In genomic region chr11:110409174-110409573, GRCh38 we compare ENCODE assay signal across 21 cellular contexts. TPM values are rescaled to one million over a fixed set of nuclear protein-coding genes. Genes with fewer than 3 reads are reported as not detected.
DNase-seq lines count a peak whose midpoint lies in the region; ATAC-seq and TF ChIP-seq lines count a peak whose summit lies in the region.
"Had no signal": no experiment of that assay in that cellular context is flagged by ENCODE, and none has a peak within 500 bp of the region (broad histone marks: within the 10 kb centered on the region; RNA-seq: fewer than 3 reads in every experiment).

No MANE protein-coding gene starts in this region.

- peaks cover 8% of the 10 kb centered on the region for H3K9me3 ChIP-seq in left ventricle myocardium inferior (replicated peaks)
- H3K9me3 ChIP-seq in adipocyte (ENCODE audit: control insufficient read depth, low read length): peaks cover 6% of the 10 kb centered on the region
- H3K9me3 ChIP-seq in stomach: peaks cover 0 to 6% (median 0%) of the 10 kb centered on the region in 4 donors
- H3K9me3 ChIP-seq: Peyer's patch had no signal

- H3K9me3 Mint-ChIP-seq in osteocyte (ENCODE audit: unreplicated experiment): no peaks in the 10 kb centered on the region
- H3K9me3 Mint-ChIP-seq: activated naive CD4-positive, alpha-beta T cell treated with anti-CD3 and anti-CD28 coated beads for 36 hours; CD8-positive, alpha-beta T cell had no signal

- no peak overlapping the region for H3K4me3 Mint-ChIP-seq in osteocyte (ENCODE audit: unreplicated experiment)
- H3K4me3 Mint-ChIP-seq: activated naive CD4-positive, alpha-beta T cell treated with anti-CD3 and anti-CD28 coated beads for 36 hours; brain; CD8-positive, alpha-beta T cell; neural progenitor cell; stimulated activated naive CD8-positive, alpha-beta T cell treated with anti-CD3 and anti-CD28 coated beads, Interleukin-15, amount 100 ng/mL, for 72 hours had no signal

- H3K4me1 ChIP-seq in left ventricle myocardium inferior: no peaks in the 10 kb centered on the region
- H3K4me1 ChIP-seq in adipocyte (ENCODE audit: control insufficient read depth, insufficient read depth, low read length): peaks cover 12% of the 10 kb centered on the region
- H3K4me1 ChIP-seq in stomach: no peaks in the 10 kb centered on the region
- H3K4me1 ChIP-seq: neural progenitor cell, Peyer's patch had no signal

- H3K9ac ChIP-seq in adipocyte (ENCODE audit: low read length): peak overlapping the region; percentile 34
- H3K9ac ChIP-seq: neural progenitor cell had no signal

- peaks cover 7% of the 10 kb centered on the region for H3K27me3 Mint-ChIP-seq in osteocyte (ENCODE audit: unreplicated experiment)
- H3K27me3 Mint-ChIP-seq: stimulated activated naive CD8-positive, alpha-beta T cell treated with anti-CD3 and anti-CD28 coated beads, Interleukin-15, amount 100 ng/mL, for 72 hours had no signal

- intact Hi-C loops in Right ventricle myocardium superior (cut with DNase I): no loop called here
- intact Hi-C loops in left ventricle myocardium inferior (cut with micrococcal nuclease): no loop called here
- intact Hi-C loops in stomach (cut with DNase I; ENCODE audit: low total_unique reads): no loop called here

- H3K4me3 ChIP-seq in left ventricle myocardium inferior: no peak overlapping the region
- H3K4me3 ChIP-seq in adipocyte (ENCODE audit: low read length): no peak overlapping the region
- H3K4me3 ChIP-seq in foreskin fibroblast (ENCODE audit: low read depth in 1 of 2, low read length in 2 of 2): no peak overlapping the region
- H3K4me3 ChIP-seq in stomach: no peak overlapping the region
- H3K4me3 ChIP-seq: neural progenitor cell, Peyer's patch had no signal

- H3K36me3 ChIP-seq in left ventricle myocardium inferior: no peaks in the 10 kb centered on the region
- no peaks in the 10 kb centered on the region for H3K36me3 ChIP-seq in adipocyte (ENCODE audit: control insufficient read depth, insufficient read depth, low read length, severe bottlenecking)
- H3K36me3 ChIP-seq in stomach: no peaks in the 10 kb centered on the region
- H3K36me3 ChIP-seq: neural progenitor cell, Peyer's patch had no signal

- peak; percentile 43 for ATAC-seq in Right ventricle myocardium superior (ENCODE audit: poor library complexity)
- no peak for ATAC-seq in HG03460 (IDR thresholded peaks at IDR 0.05; ENCODE audit: unreplicated experiment)
- no peak for ATAC-seq in HG02885 (IDR thresholded peaks at IDR 0.05; ENCODE audit: poor library complexity, unreplicated experiment)
- ATAC-seq: CD8-positive, alpha-beta T cell; stimulated activated naive CD8-positive, alpha-beta T cell treated with anti-CD3 and anti-CD28 coated beads, Interleukin-15, amount 100 ng/mL, for 72 hours had no signal

- no peak overlapping the region for H3K27ac Mint-ChIP-seq in osteocyte (ENCODE audit: unreplicated experiment)
- H3K27ac Mint-ChIP-seq: activated naive CD4-positive, alpha-beta T cell treated with anti-CD3 and anti-CD28 coated beads for 36 hours; brain; CD8-positive, alpha-beta T cell; neural progenitor cell; stimulated activated naive CD8-positive, alpha-beta T cell treated with anti-CD3 and anti-CD28 coated beads, Interleukin-15, amount 100 ng/mL, for 72 hours had no signal

- H3K27me3 ChIP-seq in left ventricle myocardium inferior (ENCODE audit: low read depth) (no peaks in the 10 kb centered on the region), adipocyte (replicated peaks; ENCODE audit: control insufficient read depth, insufficient read depth, low read length) (no peaks in the 10 kb centered on the region), stomach (no peaks in the 10 kb centered on the region)
- H3K27me3 ChIP-seq: neural progenitor cell, Peyer's patch had no signal

- H3K4me1 Mint-ChIP-seq in osteocyte (ENCODE audit: unreplicated experiment): no peaks in the 10 kb centered on the region
- H3K4me1 Mint-ChIP-seq: brain; neural progenitor cell; stimulated activated naive CD8-positive, alpha-beta T cell treated with anti-CD3 and anti-CD28 coated beads, Interleukin-15, amount 100 ng/mL, for 72 hours had no signal

- no peak for TF ChIP-seq EP300 in stomach (IDR thresholded peaks at IDR 0.05)

- TF ChIP-seq CTCF in left ventricle myocardium inferior (IDR thresholded peaks at IDR 0.05; ENCODE audit: borderline replicate concordance): no peak
- TF ChIP-seq CTCF in foreskin fibroblast (IDR thresholded peaks at IDR 0.05; ENCODE audit: low read depth, low read length): no peak
- no peak for TF ChIP-seq CTCF in stomach (IDR thresholded peaks at IDR 0.05)
- no peak for TF ChIP-seq CTCF in osteocyte (IDR thresholded peaks at IDR 0.05)

- WGBS in stomach, 5 donors: 44 to 54% (median 47%) methylated on average over 3 of the region's 3 CpGs

- DNase-seq in Right ventricle myocardium superior: no peak
- no peak for DNase-seq in left ventricle myocardium inferior
- peak; percentile 81 for DNase-seq in adipocyte (ENCODE audit: low read depth)
- DNase-seq in foreskin fibroblast: peak; percentile 40 to 65
- no peak for DNase-seq in stomach
- DNase-seq in osteocyte (ENCODE audit: extremely low spot score, unreplicated experiment): no peak
- DNase-seq: activated CD4-positive, alpha-beta T cell treated with anti-CD3 and anti-CD28 coated beads, Interleukin-2, amount 50 U/mL, for 4 hours; activated naive CD4-positive, alpha-beta T cell treated with anti-CD3 and anti-CD28 coated beads for 36 hours; CD8-positive, alpha-beta T cell; EL; head of caudate nucleus; islet precursor cell; midbrain; NCI-H1092; Peyer's patch; retina; stimulated activated naive CD8-positive, alpha-beta T cell treated with anti-CD3 and anti-CD28 coated beads, Interleukin-15, amount 100 ng/mL, for 72 hours had no signal

- no peak overlapping the region for H3K27ac ChIP-seq in left ventricle myocardium inferior (replicated peaks)
- no peak overlapping the region for H3K27ac ChIP-seq in stomach
- H3K27ac ChIP-seq: neural progenitor cell, Peyer's patch had no signal

- TF ChIP-seq POLR2A in stomach (IDR thresholded peaks at IDR 0.05): no peak

- no peaks in the 10 kb centered on the region for H3K36me3 Mint-ChIP-seq in osteocyte (ENCODE audit: unreplicated experiment)
- H3K36me3 Mint-ChIP-seq: brain; CD8-positive, alpha-beta T cell; neural progenitor cell had no signal

RNA-seq across cellular contexts. Expression of gene FDX1, which starts 20.6 kb away (rescaled TPM):
- 21.7 TPM for total RNA-seq in Right ventricle myocardium superior
- 26.3 TPM for total RNA-seq in left ventricle myocardium inferior
- 10 to 100 TPM in 4 of 5 donors, under 1 TPM in 1; 0.58 to 78.8 (median 23.5) TPM for total RNA-seq in stomach
- polyA plus RNA-seq in stomach: 10 to 100 TPM; 11.2 to 23.4 (median 18.3) TPM
- total RNA-seq in osteocyte: 6.3 and 7.1 TPM in 2 replicates

Comparison
In these comparisons a context has a peak if more than half of its experiments do, and no peak if none do; other contexts are left out.
1. DNase-seq: peak in adipocyte (single experiment) and foreskin fibroblast (2 of 2); none in Right ventricle myocardium superior (single experiment), left ventricle myocardium inferior (single experiment), stomach (single experiment) and osteocyte (single experiment).